ENCODE assay signal across 20 cellular contexts in genomic region chr2:75007819-75008218, GRCh38. TPM values are rescaled to one million over a fixed set of nuclear protein-coding genes. Genes with fewer than 3 reads are reported as not detected.
A peak's percentile ranks its signal among the peaks of the same experiment; 100 is the strongest.
DNase-seq lines count a peak whose midpoint lies in the region; ATAC-seq, FAIRE-seq and TF ChIP-seq lines count a peak whose summit lies in the region.
"Had no signal": no experiment of that assay in that cellular context is flagged by ENCODE, and none has a peak within 500 bp of the region (broad histone marks: within the 10 kb centered on the region; RNA-seq: fewer than 3 reads in every experiment).

No MANE protein-coding gene starts in this region.

- CTCF ChIA-PET in HepG2 (lab: Yijun Ruan, JAX; ENCODE audit: low intra/inter-chr PET ratio, low total read pairs) = no interaction called here
- CTCF ChIA-PET in CD8-positive, alpha-beta memory T cell (lab: Charles Lee) = no interaction called here

- H3K4me3 Mint-ChIP-seq in CD8-positive, alpha-beta memory T cell = no peak overlapping the region
- H3K4me3 Mint-ChIP-seq: activated naive CD8-positive, alpha-beta T cell treated with anti-CD3 and anti-CD28 coated beads, Interleukin-2, amount 10 ng/mL, durations not matched to agents 7 days and 5 days; activated T-helper 1 cell treated with anti-CD3 and anti-CD28 coated beads, Interleukin-12 subunit alpha, Interleukin-12 subunit beta, Interleukin-2, Interleukin-4 antibody, amounts not matched to agents 30 ng/mL and 10 ng/mL and 1 ng/mL, durations not matched to agents 14 hours and 24 hours and 36 hours; CD4-positive, CD25-positive, alpha-beta regulatory T cell had no signal

- POLR2A ChIA-PET in HepG2 (lab: Yijun Ruan, JAX) = no interaction called here
- POLR2A ChIA-PET in CD8-positive, alpha-beta memory T cell (lab: Charles Lee) = no interaction called here

- H3K9me3 Mint-ChIP-seq in CD8-positive, alpha-beta memory T cell = no peaks in the 10 kb centered on the region
- H3K9me3 Mint-ChIP-seq: activated naive CD8-positive, alpha-beta T cell treated with anti-CD3 and anti-CD28 coated beads, Interleukin-2, amount 10 ng/mL, durations not matched to agents 7 days and 5 days; activated T-helper 1 cell treated with anti-CD3 and anti-CD28 coated beads, Interleukin-12 subunit alpha, Interleukin-12 subunit beta, Interleukin-2, Interleukin-4 antibody, amounts not matched to agents 30 ng/mL and 10 ng/mL and 1 ng/mL, durations not matched to agents 14 hours and 24 hours and 36 hours had no signal

- TF ChIP-seq EP300 in HepG2 (IDR thresholded peaks at IDR 0.05; ENCODE audit: low read depth in 2 of 2, low read length in 2 of 2) (no peak), HepG2 (CRISPR knock-in tag; IDR thresholded peaks at IDR 0.05; ENCODE audit: borderline replicate concordance) (no peak)

- no peak overlapping the region for H3K27ac Mint-ChIP-seq in CD8-positive, alpha-beta memory T cell
- H3K27ac Mint-ChIP-seq: activated naive CD8-positive, alpha-beta T cell treated with anti-CD3 and anti-CD28 coated beads, Interleukin-2, amount 10 ng/mL, durations not matched to agents 7 days and 5 days; activated T-helper 1 cell treated with anti-CD3 and anti-CD28 coated beads, Interleukin-12 subunit alpha, Interleukin-12 subunit beta, Interleukin-2, Interleukin-4 antibody, amounts not matched to agents 30 ng/mL and 10 ng/mL and 1 ng/mL, durations not matched to agents 14 hours and 24 hours and 36 hours; CD4-positive, CD25-positive, alpha-beta regulatory T cell had no signal

- H3K4me1 ChIP-seq in HepG2 (ENCODE audit: insufficient read depth, low read length) = peaks cover 10% of the 10 kb centered on the region
- peaks cover 0 to 7% (median 0%) of the 10 kb centered on the region in 4 donors for H3K4me1 ChIP-seq in right lobe of liver
- no peaks in the 10 kb centered on the region for H3K4me1 ChIP-seq in CD8-positive, alpha-beta memory T cell (ENCODE audit: insufficient read depth, low read length)
- H3K4me1 ChIP-seq: right atrium auricular region had no signal

- 95% methylated on average over 4 of the region's 4 CpGs for WGBS in HepG2 (ENCODE audit: low lambda C conversion rate)
- 80% methylated on average over 3 of the region's 4 CpGs for WGBS in right lobe of liver (ENCODE audit: insufficient coverage, low coverage, low lambda C conversion rate, missing lambda C conversion rate)

- H3K4me1 Mint-ChIP-seq in CD8-positive, alpha-beta memory T cell = no peaks in the 10 kb centered on the region
- H3K4me1 Mint-ChIP-seq: activated naive CD8-positive, alpha-beta T cell treated with anti-CD3 and anti-CD28 coated beads, Interleukin-2, amount 10 ng/mL, durations not matched to agents 7 days and 5 days had no signal

- peaks cover 0 to 3% of the 10 kb centered on the region in 2 donors for H3K27me3 Mint-ChIP-seq in CD8-positive, alpha-beta memory T cell
- H3K27me3 Mint-ChIP-seq: activated naive CD8-positive, alpha-beta T cell treated with anti-CD3 and anti-CD28 coated beads, Interleukin-2, amount 10 ng/mL, durations not matched to agents 7 days and 5 days; brain had no signal

- no TSS peak for BruUV-seq in HepG2 (replicated peaks; lab: Mats Ljungman, UMichigan)

- intact Hi-C loops in HepG2 (cut with micrococcal nuclease; ENCODE audit: unreplicated experiment) (no loop called here), right lobe of liver (cut with DNase I) (no loop called here)

- FAIRE-seq in HepG2 (lab: Jason Lieb, UNC) = no peak
- FAIRE-seq: GM18507, keratinocyte had no signal

- H4K20me1 ChIP-seq in HepG2 (ENCODE audit: insufficient read depth, low read length) = no peaks in the 10 kb centered on the region

- TF ChIP-seq POLR2A in HepG2 (IDR thresholded peaks at IDR 0.05; ENCODE audit: insufficient read depth in 1 of 2, low read depth in 2 of 2, low read length in 2 of 2) (no peak), right lobe of liver (IDR thresholded peaks at IDR 0.05) (no peak)

- H3K27me3 ChIP-seq in HepG2 (ENCODE audit: control insufficient read depth in 1 of 2, insufficient read depth in 2 of 2, low read length in 2 of 2) (no peaks in the 10 kb centered on the region), right lobe of liver (no peaks in the 10 kb centered on the region)
- no peaks in the 10 kb centered on the region for H3K27me3 ChIP-seq in CD8-positive, alpha-beta memory T cell (ENCODE audit: insufficient read depth, low read length, poor library complexity, severe bottlenecking)
- H3K27me3 ChIP-seq: right atrium auricular region had no signal

- TF ChIP-seq RAD21 in HepG2 (CRISPR knock-in tag; IDR thresholded peaks at IDR 0.05) = no peak

- ATAC-seq in HepG2 (no peak), right lobe of liver (no peak), HG02938 (IDR thresholded peaks at IDR 0.05; ENCODE audit: unreplicated experiment) (no peak)

- H3K4me2 ChIP-seq in HepG2 (ENCODE audit: low read depth, low read length) = no peak overlapping the region
- H3K4me2 ChIP-seq: KMS-11 had no signal

- DNase-seq in HepG2 (ENCODE audit: low spot score) (no peak), right lobe of liver (no peak), NCI-H2107 (lab: John Stamatoyannopoulos, UW) (peak; percentile 49), NCI-H69 (lab: John Stamatoyannopoulos, UW) (peak; percentile 3), islet precursor cell (no peak), cerebellar cortex (ENCODE audit: low spot score) (no peak)
- DNase-seq in CD8-positive, alpha-beta memory T cell = no peak
- DNase-seq: ACHN; activated naive CD8-positive, alpha-beta T cell treated with anti-CD3 and anti-CD28 coated beads, Interleukin-2, amount 10 ng/mL, durations not matched to agents 7 days and 5 days; CD4-positive, CD25-positive, alpha-beta regulatory T cell; NCI-H1048; occipital lobe had no signal

- H3K27ac ChIP-seq in HepG2 (ENCODE audit: extremely low read length, insufficient read depth, low read length) = no peak overlapping the region
- no peak overlapping the region for H3K27ac ChIP-seq in right lobe of liver
- no peak overlapping the region for H3K27ac ChIP-seq in CD8-positive, alpha-beta memory T cell (ENCODE audit: low read depth, low read length)
- H3K27ac ChIP-seq: coronary artery, KMS-11, right atrium auricular region had no signal

- H3K9me3 ChIP-seq in HepG2 (ENCODE audit: low read length) (no peaks in the 10 kb centered on the region), right lobe of liver (no peaks in the 10 kb centered on the region)
- no peaks in the 10 kb centered on the region for H3K9me3 ChIP-seq in CD8-positive, alpha-beta memory T cell (ENCODE audit: low read length)
- H3K9me3 ChIP-seq: right atrium auricular region had no signal

- in situ Hi-C loops in HepG2 (cut with HindIII; ENCODE audit: extremely low pct_ligation_motif_present, low pct_unique_long_range_greater_than_20kb) = no loop called here

- H3K36me3 ChIP-seq in HepG2 (replicated peaks in 1 of 2; ENCODE audit: control insufficient read depth in 1 of 2, insufficient read depth in 2 of 2, low read length in 2 of 2) (no peaks in the 10 kb centered on the region; a peak in 2 of 5 replicates), right lobe of liver (no peaks in the 10 kb centered on the region)
- no peaks in the 10 kb centered on the region for H3K36me3 ChIP-seq in CD8-positive, alpha-beta memory T cell (ENCODE audit: insufficient read depth, low read length)
- H3K36me3 ChIP-seq: right atrium auricular region had no signal

- no peak overlapping the region for H3K9ac ChIP-seq in HepG2 (ENCODE audit: insufficient read depth, low read depth, low read length)
- H3K9ac ChIP-seq: KMS-11 had no signal

- H2AFZ ChIP-seq in HepG2 (ENCODE audit: low read length) = no peak overlapping the region

- peaks cover 5 to 23% (median 13%) of the 10 kb centered on the region in 3 donors for H3K36me3 Mint-ChIP-seq in CD8-positive, alpha-beta memory T cell
- H3K36me3 Mint-ChIP-seq: activated naive CD8-positive, alpha-beta T cell treated with anti-CD3 and anti-CD28 coated beads, Interleukin-2, amount 10 ng/mL, durations not matched to agents 7 days and 5 days; brain had no signal

- H3K4me3 ChIP-seq in HepG2 (replicated peaks in 1 of 3; ENCODE audit: insufficient read depth in 1 of 3, low read depth in 2 of 3, low read length in 3 of 3) (no peak overlapping the region), right lobe of liver (no peak overlapping the region)
- H3K4me3 ChIP-seq in CD8-positive, alpha-beta memory T cell (ENCODE audit: low read length) = no peak overlapping the region
- H3K4me3 ChIP-seq: coronary artery, right atrium auricular region had no signal

- TF ChIP-seq CTCF in HepG2 (CRISPR knock-in tag; IDR thresholded peaks at IDR 0.05) (peak; percentile 38), right lobe of liver (IDR thresholded peaks at IDR 0.05) (no peak)

- H3K79me2 ChIP-seq in HepG2 (ENCODE audit: insufficient read depth, low read length) = no peaks in the 10 kb centered on the region

TF ChIP-seq in HepG2, 621 proteins besides CTCF, POLR2A, EP300 and RAD21 (continues in another document):
- TF ChIP-seq RELA (CRISPR knock-in tag; IDR thresholded peaks at IDR 0.05) = no peak
- TF ChIP-seq ZNF550 (CRISPR knock-in tag; IDR thresholded peaks at IDR 0.05; ENCODE audit: borderline replicate concordance) = no peak
- no peak for TF ChIP-seq SATB2 (CRISPR knock-in tag; IDR thresholded peaks at IDR 0.05)

RNA-seq across cellular contexts. Expression of gene POLE4, which starts 49.4 kb away (rescaled TPM):
- total RNA-seq in HepG2 (2016; rRNA removed; fragmentation: Illumina TruSeq; extraction: Trizol) (106 and 143 TPM in 2 replicates), right lobe of liver (10 to 100 TPM in 5 of 6 experiments, 1 to 10 TPM in 1; 9.8 to 31.4 (median 25.7) TPM)
- 94.0 and 107 TPM in 2 replicates for total RNA-seq in HepG2 (2016; cell fraction: cytosol; rRNA removed; fragmentation: Illumina TruSeq; extraction: Trizol; ENCODE audit: low read depth)
- 104 and 137 TPM in 2 replicates for total RNA-seq in HepG2 (2016; cell fraction: insoluble cytoplasmic fraction; rRNA removed; fragmentation: Illumina TruSeq; extraction: Trizol)
- total RNA-seq in HepG2 (2016; cell fraction: membrane; rRNA removed; fragmentation: Illumina TruSeq; extraction: Trizol) = 150 and 161 TPM in 2 replicates
- 60.9 and 61.8 TPM in 2 replicates for total RNA-seq in HepG2 (2016; cell fraction: nucleus; rRNA removed; fragmentation: Illumina TruSeq; extraction: Trizol)
- polyA plus RNA-seq in HepG2 (2011; rRNA removed) = 88.0 and 116 TPM in 2 replicates
- 52.2 and 52.3 TPM in 2 replicates for polyA plus RNA-seq in HepG2 (2011; cell fraction: cytosol; rRNA removed)
- polyA plus RNA-seq in HepG2 (2011; cell fraction: nucleus; rRNA removed) = 21.1 and 23.6 TPM in 2 replicates
- polyA plus RNA-seq in HepG2 (2012) = 93.6 and 130 TPM in 2 replicates
- 173 and 208 TPM in 2 replicates for polyA plus RNA-seq in HepG2 (2016; cell fraction: cytosol; fragmentation: Illumina TruSeq; extraction: Trizol; ENCODE audit: low read depth)
- polyA plus RNA-seq in HepG2 (2016; cell fraction: insoluble cytoplasmic fraction; fragmentation: Illumina TruSeq; extraction: Trizol; ENCODE audit: low read depth) = 189 and 200 TPM in 2 replicates
- 177 and 214 TPM in 2 replicates for polyA plus RNA-seq in HepG2 (2016; cell fraction: membrane; fragmentation: Illumina TruSeq; extraction: Trizol; ENCODE audit: low read depth)
- polyA plus RNA-seq in HepG2 (2016; cell fraction: nucleus; fragmentation: Illumina TruSeq; extraction: Trizol; ENCODE audit: insufficient read depth, low read depth) = 95.8 and 99.1 TPM in 2 replicates
- 15.2 and 28.4 TPM in 2 replicates for polyA minus RNA-seq in HepG2 (2011; rRNA and poly(A)+ RNA removed; ENCODE audit: low replicate concordance)
- polyA minus RNA-seq in HepG2 (2011; cell fraction: cytosol; rRNA and poly(A)+ RNA removed) = 20.3 and 21.8 TPM in 2 replicates
- polyA minus RNA-seq in HepG2 (2011; cell fraction: nucleus; rRNA and poly(A)+ RNA removed) = 56.9 and 77.9 TPM in 2 replicates
- total RNA-seq in CD8-positive, alpha-beta memory T cell = 10 to 100 TPM; 67.8 to 68.6 TPM
- polyA plus RNA-seq in CD8-positive, alpha-beta memory T cell = 131 TPM

Comparison
In these comparisons a context has a peak if more than half of its experiments do, and no peak if none do; other contexts are left out.
1. DNase-seq: peak in NCI-H2107 (single experiment) and NCI-H69 (single experiment); none in HepG2 (single experiment), right lobe of liver (0 of 3), islet precursor cell (single experiment), CD8-positive, alpha-beta memory T cell (0 of 5) and cerebellar cortex (single experiment).